ENCODE assay signal across 8 cellular contexts in the genomic region with DNA sequence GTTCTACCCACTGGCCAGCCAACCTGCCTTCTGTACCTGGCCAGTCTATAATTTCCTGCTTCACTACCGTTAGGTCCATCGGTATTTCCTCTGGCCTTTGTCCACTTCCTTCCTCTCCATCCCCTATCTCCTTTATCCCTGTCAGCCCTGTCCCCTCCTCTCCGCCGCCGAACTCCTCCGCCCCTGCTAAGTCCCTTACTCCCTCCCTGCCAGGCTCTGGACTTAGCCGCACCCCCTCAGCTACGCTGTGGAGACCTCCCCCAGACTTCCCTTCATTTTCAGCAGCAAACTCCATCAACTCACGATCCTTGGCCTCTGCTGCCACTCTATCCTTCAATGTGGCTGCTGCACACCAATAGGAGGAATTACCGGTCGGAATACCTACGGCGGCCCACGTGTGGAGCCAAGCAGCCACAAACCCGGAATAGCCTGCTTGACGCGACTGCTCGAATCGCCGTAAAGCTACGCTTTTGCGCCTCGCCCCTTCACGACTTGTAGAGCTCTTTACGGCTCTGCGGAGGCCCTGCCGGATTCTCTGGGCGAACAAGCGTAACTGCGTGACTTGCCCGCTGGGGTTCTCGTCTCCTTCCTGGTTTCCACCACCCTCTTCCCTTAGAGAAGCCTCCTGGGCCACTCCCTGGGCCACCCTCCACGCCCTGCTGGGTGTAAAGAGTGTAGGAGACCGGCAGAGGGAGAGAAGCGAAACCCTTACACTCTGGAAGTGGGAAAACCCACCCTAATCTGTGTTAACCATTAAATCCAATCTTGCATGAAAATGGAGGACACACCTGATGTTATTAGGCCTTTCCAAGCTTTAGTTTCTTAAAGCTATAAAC. TPM values are rescaled to one million over a fixed set of nuclear protein-coding genes. Genes with fewer than 3 reads are reported as not detected.
A peak's percentile ranks its signal among the peaks of the same experiment; 100 is the strongest.
DNase-seq lines count a peak whose midpoint lies in the region; ATAC-seq and TF ChIP-seq lines count a peak whose summit lies in the region.

TSS of gene ZNHIT6 (minus strand) at position 444 of the 836 bp plus-strand sequence. CDS start at position 295, 149 bp downstream.

- no peaks in the 10 kb centered on the region for H3F3A ChIP-seq in OCI-LY1 (ENCODE audit: insufficient read depth, low read length)

- H3K79me2 ChIP-seq in OCI-LY1 (ENCODE audit: insufficient read depth, low read length): peaks cover 23% of the 10 kb centered on the region

- H3K9me3 ChIP-seq in OCI-LY1 (ENCODE audit: low read length): no peaks in the 10 kb centered on the region
- no peaks in the 10 kb centered on the region for H3K9me3 ChIP-seq in mononuclear cell (ENCODE audit: low read depth, low read length)

- peak within 1 kb of the TSS; percentile 90 for H3K4me2 ChIP-seq in OCI-LY1 (ENCODE audit: low read length)

- H3K4me3 ChIP-seq in OCI-LY1 (ENCODE audit: low read depth, low read length, poor library complexity, severe bottlenecking): peak within 1 kb of the TSS; percentile 83
- H3K4me3 ChIP-seq in epithelial cell of esophagus (ENCODE audit: low read length): peak within 1 kb of the TSS; percentile 91
- peak within 1 kb of the TSS; percentile 77 for H3K4me3 ChIP-seq in mononuclear cell (ENCODE audit: low read length)

- peak within 1 kb of the TSS; percentile 72 for H2AFZ ChIP-seq in OCI-LY1 (ENCODE audit: low read length)

- H3K9ac ChIP-seq in OCI-LY1 (ENCODE audit: low read length): peak within 1 kb of the TSS; percentile 76

- peak within 1 kb of the TSS; percentile 53 for H3K27ac ChIP-seq in OCI-LY1 (ENCODE audit: low read depth, low read length, poor library complexity, severe bottlenecking)

- peak; percentile 95 for DNase-seq in DMS153 (lab: John Stamatoyannopoulos, UW)
- peak; percentile 66 for DNase-seq in HuH-7 (ENCODE audit: low spot score)
- DNase-seq in activated CD8-positive, alpha-beta memory T cell treated with anti-CD3 and anti-CD28 coated beads, Interleukin-2, amount 50 U/mL, for 48 hours: peak; percentile 88
- DNase-seq in epithelial cell of esophagus (ENCODE audit: low read depth): peak; percentile 99
- DNase-seq in stimulated activated CD8-positive, alpha-beta memory T cell treated with anti-CD3 and anti-CD28 coated beads, Interleukin-2, amount 100 ng/mL, for 48 hours (ENCODE audit: low read depth in 2 of 2): peak; percentile 73 to 74

- no peaks in the 10 kb centered on the region for H3K9me2 ChIP-seq in OCI-LY1 (ENCODE audit: low read depth, low read length)

- H3K4me1 ChIP-seq in OCI-LY1 (ENCODE audit: insufficient read depth, low read length, severe bottlenecking) (peaks cover 22% of the 10 kb centered on the region), mononuclear cell (ENCODE audit: insufficient read depth, low read length) (peaks cover 18% of the 10 kb centered on the region)

- H4K20me1 ChIP-seq in OCI-LY1 (ENCODE audit: insufficient read depth, low read length): no peaks in the 10 kb centered on the region

- peak; percentile 86 for ATAC-seq in GM21526 (IDR thresholded peaks at IDR 0.05; ENCODE audit: low FRiP score, unreplicated experiment)

- H3K27me3 ChIP-seq in OCI-LY1 (ENCODE audit: insufficient read depth, low read length): no peaks in the 10 kb centered on the region
- H3K27me3 ChIP-seq in mononuclear cell (ENCODE audit: insufficient read depth, low read length): no peaks in the 10 kb centered on the region

- TF ChIP-seq CTCF in OCI-LY1 (IDR thresholded peaks at IDR 0.05; ENCODE audit: low read length): peak; percentile 20; the same call in 1 of the 2 replicates
- peak; percentile 60 for TF ChIP-seq CTCF in epithelial cell of esophagus (IDR thresholded peaks at IDR 0.05; ENCODE audit: insufficient read depth, low read depth, low read length, missing control alignments)

- peaks cover 31% of the 10 kb centered on the region for H3K36me3 ChIP-seq in OCI-LY1 (ENCODE audit: insufficient read depth, low read length)

RNA-seq across cellular contexts. Expression of gene ZNHIT6, which starts in this region (rescaled TPM):
- total RNA-seq in mononuclear cell: 8.6 TPM

Comparison
In these comparisons a context has a peak if more than half of its experiments do, and no peak if none do; other contexts are left out.
1. Peak in every context shown above with its lines: DNase-seq, ATAC-seq, H3K4me3 ChIP-seq and H3K27ac ChIP-seq.